In genomic region chr12:127118251-127118650, GRCh38 we compare ENCODE assay signal across 3 cellular contexts.
"Had no signal": no experiment of that assay in that cellular context is flagged by ENCODE, and none has a peak within 500 bp of the region (broad histone marks: within the 10 kb centered on the region; RNA-seq: fewer than 3 reads in every experiment).

No MANE protein-coding gene starts in this region.

- H3K4me3 ChIP-seq: GM12878 had no signal

- DNase-seq: GDM1, GF-D8 had no signal

- ATAC-seq: GM12878 had no signal
